ENCODE assay signal across 30 cellular contexts in the genomic region with DNA sequence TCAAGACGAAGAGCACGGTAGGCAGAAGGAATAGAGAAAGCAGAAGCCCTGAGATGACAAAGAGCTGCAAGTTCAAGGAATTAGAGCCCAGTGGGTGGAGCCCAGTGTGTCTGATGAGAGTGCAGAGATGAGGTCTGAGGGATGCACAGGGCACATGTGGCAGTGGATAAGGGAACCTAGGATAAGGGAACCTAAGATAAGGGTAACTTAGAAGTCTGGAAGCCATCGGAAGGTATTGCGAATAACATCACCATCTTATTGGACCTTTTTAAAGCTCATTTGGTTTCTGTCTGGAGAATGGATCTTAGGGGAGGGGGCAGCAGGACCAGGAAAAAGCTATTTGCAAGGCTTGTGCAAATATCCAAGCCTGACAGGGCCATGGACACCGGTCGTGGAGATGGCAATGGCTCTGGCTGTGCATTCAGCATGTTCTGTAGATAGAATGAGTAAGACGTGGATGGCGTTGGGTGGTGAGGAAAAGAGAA. TPM values are rescaled to one million over a fixed set of nuclear protein-coding genes. Genes with fewer than 3 reads are reported as not detected.
DNase-seq lines count a peak whose midpoint lies in the region; ATAC-seq, FAIRE-seq and TF ChIP-seq lines count a peak whose summit lies in the region.
"Had no signal": no experiment of that assay in that cellular context is flagged by ENCODE, and none has a peak within 500 bp of the region (broad histone marks: within the 10 kb centered on the region; RNA-seq: fewer than 3 reads in every experiment).

No MANE protein-coding gene starts in this region.

- TF ChIP-seq CTCF in psoas muscle (IDR thresholded peaks at IDR 0.05) (no peak), kidney (IDR thresholded peaks at IDR 0.05; ENCODE audit: borderline replicate concordance, extremely low read depth, insufficient read depth) (no peak)

- H3K36me3 ChIP-seq in psoas muscle (ENCODE audit: insufficient read depth in 1 of 2, low read depth in 1 of 2), result no peaks in the 10 kb centered on the region
- H3K36me3 ChIP-seq in kidney (ENCODE audit: control insufficient read depth in 1 of 2, insufficient read depth in 2 of 2, low read length in 2 of 2), result no peaks in the 10 kb centered on the region
- H3K36me3 ChIP-seq: vagina had no signal

- no peak overlapping the region for H3K27ac ChIP-seq in psoas muscle
- H3K27ac ChIP-seq in kidney (ENCODE audit: low read depth in 2 of 2, low read length in 2 of 2), result no peak overlapping the region
- H3K27ac ChIP-seq: dorsolateral prefrontal cortex, vagina had no signal

- no peaks in the 10 kb centered on the region for H3K4me1 ChIP-seq in psoas muscle
- H3K4me1 ChIP-seq in kidney (ENCODE audit: control insufficient read depth in 1 of 2, insufficient read depth in 1 of 2, low read depth in 1 of 2, low read length in 2 of 2), result peaks cover 0 to 5% of the 10 kb centered on the region in 2 donors

- no peak for FAIRE-seq in kidney (lab: Jason Lieb, UNC)
- FAIRE-seq: H54 had no signal

- H3K27me3 ChIP-seq in psoas muscle (ENCODE audit: insufficient read depth in 3 of 3, low read length in 2 of 3), result peaks cover 0 to 3% (median 3%) of the 10 kb centered on the region in 3 donors
- H3K27me3 ChIP-seq: vagina had no signal

- no peak for ATAC-seq in psoas muscle
- ATAC-seq: activated CD8-positive, alpha-beta T cell treated with anti-CD3 and anti-CD28 coated beads, Interleukin-2, amount 10 ng/mL, durations not matched to agents 7 days and 5 days had no signal

- H3K9me3 ChIP-seq in psoas muscle (no peaks in the 10 kb centered on the region), kidney (ENCODE audit: control insufficient read depth in 1 of 2, low read length in 2 of 2) (no peaks in the 10 kb centered on the region)
- H3K9me3 ChIP-seq: vagina had no signal

- intact Hi-C loops in psoas muscle (cut with DNase I), result no loop called here
- intact Hi-C loops in kidney (cut with DNase I), result no loop called here

- DNase-seq in CD1c-positive myeloid dendritic cell (ENCODE audit: extremely low spot score), result peak; percentile 90
- DNase-seq in MV-4-11 (lab: John Stamatoyannopoulos, UW), result peak; percentile 42
- DNase-seq in erythroblast (lab: John Stamatoyannopoulos, UW), result peak; percentile 63 to 72
- DNase-seq in psoas muscle, result no peak
- DNase-seq in SW 1271 (lab: John Stamatoyannopoulos, UW), result no peak
- no peak for DNase-seq in A172 (ENCODE audit: low spot score)
- no peak for DNase-seq in kidney
- DNase-seq in SW480 (ENCODE audit: low spot score), result no peak
- DNase-seq: activated CD4-positive, alpha-beta T cell treated with anti-CD3 and anti-CD28 coated beads for 1 hour; activated CD8-positive, alpha-beta T cell treated with anti-CD3 and anti-CD28 coated beads, Interleukin-2, amount 10 ng/mL, durations not matched to agents 7 days and 5 days; activated naive CD4-positive, alpha-beta T cell treated with anti-CD3 and anti-CD28 coated beads for 36 hours; activated T-cell treated with anti-CD3 and anti-CD28 coated beads, Interleukin-2, amount 50 U/mL, for 1 hour; anterior cingulate cortex; C1 segment of cervical spinal cord; central memory CD4-positive, alpha-beta T cell; DMS 273 treated with DMSO at 0.1 percent for 48 hours; dorsolateral prefrontal cortex; IMR-90; NCI-H2171 treated with DMSO at 0.1 percent for 48 hours; NCI-H526; occipital lobe; retina; T-helper 9 cell had no signal

- H3K9ac ChIP-seq in kidney (ENCODE audit: low read length in 2 of 2), result no peak overlapping the region

- TF ChIP-seq POLR2A in erythroblast (IDR thresholded peaks at IDR 0.05; ENCODE audit: low read length), result peak; percentile 73

- peak overlapping the region; percentile 28 for H3K4me3 ChIP-seq in psoas muscle
- H3K4me3 ChIP-seq in kidney (ENCODE audit: low read length in 2 of 2), result no peak overlapping the region

- WGBS in psoas muscle, 3 donors, result 81 to 85% (median 81%) methylated on average over 8 of the region's 8 CpGs

RNA-seq across cellular contexts. Expression of a gene that starts 1.3 kb away (rescaled TPM):
- total RNA-seq in psoas muscle (1 to 10 TPM; 1.2 to 2.3 (median 1.8) TPM), kidney (8.5 TPM)
- polyA plus RNA-seq in psoas muscle (under 1 TPM; 0.27 to 0.66 (median 0.32) TPM), kidney (ENCODE audit: insufficient read depth, low read depth, low replicate concordance) (1.1 TPM)
- total RNA-seq in A172 (2014; rRNA removed; shearing (Covaris generic)), result not detected in 2 replicates
- total RNA-seq: activated CD8-positive, alpha-beta T cell treated with anti-CD3 and anti-CD28 coated beads, Interleukin-2, amount 10 ng/mL, durations not matched to agents 7 days and 5 days; activated naive CD4-positive, alpha-beta T cell treated with anti-CD3 and anti-CD28 coated beads for 36 hours; fibroblast of villous mesenchyme; IMR-90; myocyte had no signal
- polyA plus RNA-seq: AG04450, IMR-90 had no signal

RNA-seq across cellular contexts. Expression of a gene that starts 35.3 kb away (rescaled TPM):
- total RNA-seq in psoas muscle (under 1 TPM; 0.30 to 0.98 (median 0.68) TPM), kidney (2.3 TPM)
- polyA plus RNA-seq in psoas muscle (under 1 TPM; 0.06 to 0.21 (median 0.08) TPM), kidney (ENCODE audit: insufficient read depth, low read depth, low replicate concordance) (not detected)
- total RNA-seq in A172 (2014; rRNA removed; shearing (Covaris generic)), result not detected in 2 replicates
- total RNA-seq: activated CD8-positive, alpha-beta T cell treated with anti-CD3 and anti-CD28 coated beads, Interleukin-2, amount 10 ng/mL, durations not matched to agents 7 days and 5 days; activated naive CD4-positive, alpha-beta T cell treated with anti-CD3 and anti-CD28 coated beads for 36 hours; fibroblast of villous mesenchyme; IMR-90; lung microvascular endothelial cell; M059J; myocyte; vagina had no signal
- polyA plus RNA-seq: AG04450, IMR-90 had no signal

RNA-seq across cellular contexts. Expression of a gene that starts 44.6 kb away (rescaled TPM):
- total RNA-seq in psoas muscle (1 to 10 TPM; 1.5 to 6.7 (median 3.5) TPM), kidney (16.6 TPM)
- polyA plus RNA-seq in psoas muscle (1 to 10 TPM in 1 of 3 donors, under 1 TPM in 2; 0.45 to 2.1 (median 0.55) TPM), kidney (ENCODE audit: insufficient read depth, low read depth, low replicate concordance) (2.2 TPM)
- 0.07 TPM in 1 of 2 replicates, not detected in the other for total RNA-seq in A172 (2014; rRNA removed; shearing (Covaris generic))
- total RNA-seq: activated CD8-positive, alpha-beta T cell treated with anti-CD3 and anti-CD28 coated beads, Interleukin-2, amount 10 ng/mL, durations not matched to agents 7 days and 5 days; activated naive CD4-positive, alpha-beta T cell treated with anti-CD3 and anti-CD28 coated beads for 36 hours; fibroblast of villous mesenchyme; IMR-90; lung microvascular endothelial cell had no signal
- polyA plus RNA-seq: AG04450, IMR-90 had no signal

Comparison
In these comparisons a context has a peak if more than half of its experiments do, and no peak if none do; other contexts are left out.
1. DNase-seq: peak in CD1c-positive myeloid dendritic cell (single experiment), MV-4-11 (single experiment) and erythroblast (2 of 2); none in psoas muscle (0 of 2), SW 1271 (0 of 2), A172 (single experiment), kidney (single experiment) and SW480 (single experiment).